In genomic region chr1:228304766-228305395, GRCh38 we compare ENCODE assay signal across 22 cellular contexts.
DNase-seq lines count a peak whose midpoint lies in the region; ATAC-seq and TF ChIP-seq lines count a peak whose summit lies in the region.
"Had no signal": no experiment of that assay in that cellular context is flagged by ENCODE, and none has a peak within 500 bp of the region (broad histone marks: within the 10 kb centered on the region; RNA-seq: fewer than 3 reads in every experiment).

No MANE protein-coding gene starts in this region.

- DNase-seq in cardiac muscle cell (ENCODE audit: low read depth in 1 of 2, low spot score in 1 of 2), result no peak
- DNase-seq in left ventricle myocardium superior, result no peak
- peak; percentile 20 for DNase-seq in RWPE2 (ENCODE audit: low spot score)
- peak; percentile 38 for DNase-seq in islet precursor cell
- DNase-seq in gastrocnemius medialis, result peak in 1 of 2 donors; percentile 11
- no peak for DNase-seq in activated CD8-positive, alpha-beta memory T cell treated with anti-CD3 and anti-CD28 coated beads, Interleukin-2, amount 10 ng/mL, durations not matched to agents 7 days and 5 days
- DNase-seq: BE2C, DMS53, GDM1, H7, HFFc6, MM.1S, NCI-H1048, NCI-H1417 treated with DMSO at 0.1 percent for 48 hours, NCI-H187, NCI-H446 treated with DMSO at 0.1 percent for 48 hours, NCI-H526 treated with DMSO at 0.1 percent for 48 hours had no signal

- H3K9me3 ChIP-seq in cardiac muscle cell (ENCODE audit: low read depth), result no peaks in the 10 kb centered on the region
- H3K9me3 ChIP-seq in RWPE2 (ENCODE audit: severe bottlenecking), result no peaks in the 10 kb centered on the region
- H3K9me3 ChIP-seq in gastrocnemius medialis, result no peaks in the 10 kb centered on the region

- H3K4me1 Mint-ChIP-seq in activated CD8-positive, alpha-beta memory T cell treated with anti-CD3 and anti-CD28 coated beads, Interleukin-2, amount 10 ng/mL, durations not matched to agents 7 days and 5 days, result no peaks in the 10 kb centered on the region

- no peaks in the 10 kb centered on the region for H3K27me3 Mint-ChIP-seq in activated CD8-positive, alpha-beta memory T cell treated with anti-CD3 and anti-CD28 coated beads, Interleukin-2, amount 10 ng/mL, durations not matched to agents 7 days and 5 days

- in situ Hi-C loops in gastrocnemius medialis (cut with MboI; ENCODE audit: low sequenced_read_pairs in 4 of 4), result no loop called here

- no peak for ATAC-seq in left ventricle myocardium superior
- no peak; the same call in 2 of the 3 replicates for ATAC-seq in RWPE2 (ENCODE audit: low read depth)
- no peak for ATAC-seq in gastrocnemius medialis
- ATAC-seq in GM18519 (IDR thresholded peaks at IDR 0.05; ENCODE audit: low FRiP score, unreplicated experiment), result no peak
- no peak for ATAC-seq in GM19397 (IDR thresholded peaks at IDR 0.05; ENCODE audit: unreplicated experiment)
- ATAC-seq in activated CD8-positive, alpha-beta memory T cell treated with anti-CD3 and anti-CD28 coated beads, Interleukin-2, amount 10 ng/mL, durations not matched to agents 7 days and 5 days, result no peak
- ATAC-seq: HepG2, K562 had no signal

- no peak for TF ChIP-seq POLR2A in gastrocnemius medialis (IDR thresholded peaks at IDR 0.05)

- no peaks in the 10 kb centered on the region for H3K27me3 ChIP-seq in cardiac muscle cell
- H3K27me3 ChIP-seq in RWPE2 (ENCODE audit: insufficient read depth, poor library complexity, severe bottlenecking), result no peaks in the 10 kb centered on the region
- no peaks in the 10 kb centered on the region for H3K27me3 ChIP-seq in gastrocnemius medialis
- H3K27me3 ChIP-seq: BE2C had no signal

- H3K4me3 ChIP-seq in cardiac muscle cell, result no peak overlapping the region
- H3K4me3 ChIP-seq in RWPE2 (ENCODE audit: severe bottlenecking), result no peak overlapping the region
- H3K4me3 ChIP-seq in gastrocnemius medialis, result no peak overlapping the region
- H3K4me3 ChIP-seq: A549, K562 had no signal

- CTCF ChIA-PET in activated CD8-positive, alpha-beta memory T cell treated with anti-CD3 and anti-CD28 coated beads, Interleukin-2, amount 10 ng/mL, durations not matched to agents 7 days and 5 days (lab: Charles Lee), result no interaction called here

- peaks cover 17% of the 10 kb centered on the region for H3K36me3 Mint-ChIP-seq in activated CD8-positive, alpha-beta memory T cell treated with anti-CD3 and anti-CD28 coated beads, Interleukin-2, amount 10 ng/mL, durations not matched to agents 7 days and 5 days

- peaks cover 19% of the 10 kb centered on the region for H3K9me3 Mint-ChIP-seq in activated CD8-positive, alpha-beta memory T cell treated with anti-CD3 and anti-CD28 coated beads, Interleukin-2, amount 10 ng/mL, durations not matched to agents 7 days and 5 days (ENCODE audit: low read depth)

- H3K36me3 ChIP-seq in cardiac muscle cell (peaks cover 58% of the 10 kb centered on the region), RWPE2 (ENCODE audit: low read depth) (no peaks in the 10 kb centered on the region), gastrocnemius medialis (peaks cover 2 to 99% of the 10 kb centered on the region in 2 donors)
- H3K36me3 ChIP-seq: BE2C had no signal

- no peak for TF ChIP-seq CTCF in cardiac muscle cell (IDR thresholded peaks at IDR 0.05; ENCODE audit: low read depth, low read length)
- no peak for TF ChIP-seq CTCF in RWPE2 (IDR thresholded peaks at IDR 0.05; ENCODE audit: poor library complexity, severe bottlenecking)
- TF ChIP-seq CTCF in gastrocnemius medialis (IDR thresholded peaks at IDR 0.05 in 4 of 5, conservative IDR thresholded peaks at IDR 0.05 in 1 of 5), result no peak

- intact Hi-C loops in left ventricle myocardium superior (cut with micrococcal nuclease), result no loop called here
- intact Hi-C loops in gastrocnemius medialis (cut with DNase I; ENCODE audit: low total_unique reads), result no loop called here

- no peak overlapping the region for H3K27ac Mint-ChIP-seq in activated CD8-positive, alpha-beta memory T cell treated with anti-CD3 and anti-CD28 coated beads, Interleukin-2, amount 10 ng/mL, durations not matched to agents 7 days and 5 days
- H3K27ac Mint-ChIP-seq: HFFc6 had no signal

- H3K27ac ChIP-seq in cardiac muscle cell (peak overlapping the region; percentile 51), RWPE2 (ENCODE audit: poor library complexity, severe bottlenecking) (no peak overlapping the region), gastrocnemius medialis (peak overlapping the region in 3 of 4 donors; percentile 10 to 70 (median 58))
- H3K27ac ChIP-seq: A549 had no signal

- H3K4me1 ChIP-seq in cardiac muscle cell (ENCODE audit: low read depth) (no peaks in the 10 kb centered on the region), RWPE2 (ENCODE audit: insufficient read depth, poor library complexity, severe bottlenecking) (no peaks in the 10 kb centered on the region), gastrocnemius medialis (no peaks in the 10 kb centered on the region)
- H3K4me1 ChIP-seq: A549, BE2C had no signal

- no peak overlapping the region for H3K4me3 Mint-ChIP-seq in activated CD8-positive, alpha-beta memory T cell treated with anti-CD3 and anti-CD28 coated beads, Interleukin-2, amount 10 ng/mL, durations not matched to agents 7 days and 5 days
- H3K4me3 Mint-ChIP-seq: HFFc6 had no signal

Comparison
In these comparisons a context has a peak if more than half of its experiments do, and no peak if none do; other contexts are left out.
1. DNase-seq: peak in RWPE2 (single experiment) and islet precursor cell (single experiment); none in cardiac muscle cell (0 of 2), left ventricle myocardium superior (single experiment) and activated CD8-positive, alpha-beta memory T cell treated with anti-CD3 and anti-CD28 coated beads, Interleukin-2, amount 10 ng/mL, durations not matched to agents 7 days and 5 days (single experiment).